ENCODE assay signal across 9 cellular contexts in genomic region chr17:40071720-40072480, GRCh38. TPM values are rescaled to one million over a fixed set of nuclear protein-coding genes. Genes with fewer than 3 reads are reported as not detected.
A peak's percentile ranks its signal among the peaks of the same experiment; 100 is the strongest.
DNase-seq lines count a peak whose midpoint lies in the region; ATAC-seq lines count a peak whose summit lies in the region.
"Had no signal": no experiment of that assay in that cellular context is flagged by ENCODE, and none has a peak within 500 bp of the region (broad histone marks: within the 10 kb centered on the region; RNA-seq: fewer than 3 reads in every experiment).

No MANE protein-coding gene starts in this region.

- H3K9me3 Mint-ChIP-seq in dendritic cell treated with granulocyte-macrophage colony-stimulating factor and Interleukin-4, amounts not matched to agents 40 ng/mL and 50 ng/mL, for 4 days = no peaks in the 10 kb centered on the region

- H3K36me3 ChIP-seq in muscle layer of duodenum (ENCODE audit: control insufficient read depth in 1 of 2, insufficient read depth in 2 of 2, low read length in 2 of 2) = peaks cover 0 to 7% of the 10 kb centered on the region in 2 donors

- H3K27me3 ChIP-seq in muscle layer of duodenum (ENCODE audit: low read depth, low read length) = no peaks in the 10 kb centered on the region

- no peaks in the 10 kb centered on the region for H3K9me3 ChIP-seq in muscle layer of duodenum (ENCODE audit: control insufficient read depth in 1 of 2, low read length in 2 of 2)

- peak overlapping the region; percentile 21 to 39 for H3K4me3 ChIP-seq in muscle layer of duodenum (ENCODE audit: low read depth in 1 of 2, low read length in 2 of 2)

- peak overlapping the region; percentile 94 for H3K27ac ChIP-seq in muscle layer of duodenum (ENCODE audit: low read length)

- H3K4me1 ChIP-seq in muscle layer of duodenum (ENCODE audit: control insufficient read depth in 1 of 2, insufficient read depth in 2 of 2, low read length in 2 of 2) = peaks cover 76 to 100% of the 10 kb centered on the region in 2 donors

- ATAC-seq in GM18907 (IDR thresholded peaks at IDR 0.05; ENCODE audit: unreplicated experiment) (no peak), GM19463 (IDR thresholded peaks at IDR 0.05; ENCODE audit: unreplicated experiment) (no peak)

- H3K4me3 Mint-ChIP-seq in dendritic cell treated with granulocyte-macrophage colony-stimulating factor and Interleukin-4, amounts not matched to agents 40 ng/mL and 50 ng/mL, for 4 days = no peak overlapping the region

- intact Hi-C loops in dendritic cell treated with granulocyte-macrophage colony-stimulating factor and Interleukin-4, amounts not matched to agents 40 ng/mL and 50 ng/mL, for 4 days (cut with micrococcal nuclease) = no loop called here

- H3K27me3 Mint-ChIP-seq in dendritic cell treated with granulocyte-macrophage colony-stimulating factor and Interleukin-4, amounts not matched to agents 40 ng/mL and 50 ng/mL, for 4 days = peaks cover 25% of the 10 kb centered on the region

- peaks cover 91% of the 10 kb centered on the region for H3K4me1 Mint-ChIP-seq in dendritic cell treated with granulocyte-macrophage colony-stimulating factor and Interleukin-4, amounts not matched to agents 40 ng/mL and 50 ng/mL, for 4 days (ENCODE audit: low read depth)

- peak overlapping the region; percentile 8 for H3K27ac Mint-ChIP-seq in dendritic cell treated with granulocyte-macrophage colony-stimulating factor and Interleukin-4, amounts not matched to agents 40 ng/mL and 50 ng/mL, for 4 days

- DNase-seq in EH (ENCODE audit: low read depth) = peak; percentile 50
- DNase-seq in NCI-H460 (ENCODE audit: extremely low read depth, low read depth) = peak; percentile 26
- DNase-seq in CD1c-positive myeloid dendritic cell (ENCODE audit: extremely low spot score) = no peak
- DNase-seq in NK-92 (lab: John Stamatoyannopoulos, UW; ENCODE audit: unreplicated experiment) = no peak

- no peaks in the 10 kb centered on the region for H3K36me3 Mint-ChIP-seq in dendritic cell treated with granulocyte-macrophage colony-stimulating factor and Interleukin-4, amounts not matched to agents 40 ng/mL and 50 ng/mL, for 4 days (ENCODE audit: low read depth)

RNA-seq across cellular contexts. Expression of gene THRA, which starts 9.1 kb away (rescaled TPM):
- total RNA-seq in NCI-H460 (2014; rRNA removed; shearing (Covaris generic)) = 6.2 and 6.9 TPM in 2 replicates
- polyA plus RNA-seq in NCI-H460 (2014; cell fraction: nucleus; rRNA removed) = 10.6 and 11.5 TPM in 2 replicates

RNA-seq across cellular contexts. Expression of gene MED24, which starts 17.7 kb away (rescaled TPM):
- 36.1 and 39.8 TPM in 2 replicates for total RNA-seq in NCI-H460 (2014; rRNA removed; shearing (Covaris generic))
- 103 and 106 TPM in 2 replicates for polyA plus RNA-seq in NCI-H460 (2014; cell fraction: nucleus; rRNA removed)

RNA-seq across cellular contexts. Expression of gene NR1D1, which starts 28.5 kb away (rescaled TPM):
- total RNA-seq in NCI-H460 (2014; rRNA removed; shearing (Covaris generic)) = 4.2 and 4.7 TPM in 2 replicates
- 2.4 and 2.5 TPM in 2 replicates for polyA plus RNA-seq in NCI-H460 (2014; cell fraction: nucleus; rRNA removed)

RNA-seq across cellular contexts. Expression of gene MSL1, which starts 49.9 kb away (rescaled TPM):
- total RNA-seq in NCI-H460 (2014; rRNA removed; shearing (Covaris generic)) = 68.0 and 74.2 TPM in 2 replicates
- polyA plus RNA-seq in NCI-H460 (2014; cell fraction: nucleus; rRNA removed) = 99.9 and 108 TPM in 2 replicates

RNA-seq across cellular contexts. Expression of gene CSF3, which starts 56.7 kb away (rescaled TPM):
- total RNA-seq in NCI-H460 (2014; rRNA removed; shearing (Covaris generic)) = 0.14 TPM in 1 of 2 replicates, not detected in the other
- polyA plus RNA-seq in NCI-H460 (2014; cell fraction: nucleus; rRNA removed) = not detected in 2 replicates
- total RNA-seq: epithelial cell of proximal tubule had no signal

Comparison
In these comparisons a context has a peak if more than half of its experiments do, and no peak if none do; other contexts are left out.
1. DNase-seq: peak in EH (single experiment) and NCI-H460 (single experiment); none in CD1c-positive myeloid dendritic cell (single experiment) and NK-92 (single experiment).